ENCODE assay signal across 8 cellular contexts in the genomic region with DNA sequence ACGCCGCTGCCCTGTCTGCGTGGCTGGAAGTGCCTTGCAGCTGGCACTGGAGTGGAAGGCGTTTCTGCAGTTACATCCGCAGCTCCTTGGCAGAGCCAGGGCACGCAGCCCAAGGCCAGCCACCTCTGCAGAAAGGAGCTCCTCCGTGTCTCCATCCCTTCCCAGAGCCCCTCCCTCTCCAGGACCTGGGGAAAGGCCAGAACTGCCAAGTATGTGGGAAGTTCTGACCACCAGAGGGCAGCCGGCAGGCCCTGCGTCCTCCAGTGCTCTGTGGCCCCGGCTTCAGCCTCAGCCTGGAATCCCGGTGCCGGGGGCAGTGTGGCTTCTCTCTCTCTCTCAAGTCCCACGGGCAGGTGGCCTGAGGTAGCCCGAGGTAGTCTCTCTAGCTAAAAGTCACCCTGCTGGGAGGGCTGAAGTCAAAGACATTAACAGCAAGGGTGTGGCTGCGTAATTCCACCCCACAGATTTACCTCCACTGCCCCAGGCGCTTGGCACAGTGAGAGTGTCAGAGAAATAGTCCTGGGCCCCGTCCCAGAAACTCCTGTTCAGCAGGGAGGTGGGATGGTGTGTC.
DNase-seq lines count a peak whose midpoint lies in the region; ATAC-seq and TF ChIP-seq lines count a peak whose summit lies in the region.

No MANE protein-coding gene starts in this region.

- H3K4me3 Mint-ChIP-seq in mesothelial cell of epicardium: no peak overlapping the region
- no peak overlapping the region for H3K4me3 Mint-ChIP-seq in stimulated activated memory B cell treated with anti-CD40 and anti-IgM and Interleukin-4, amounts not matched to agents 10 μg/mL and 1 μg/mL and 100 μg/mL, for 72 hours
- no peak overlapping the region for H3K4me3 Mint-ChIP-seq in effector memory CD8-positive, alpha-beta T cell

- H3K27me3 Mint-ChIP-seq in mesothelial cell of epicardium (ENCODE audit: low read depth): no peaks in the 10 kb centered on the region
- H3K27me3 Mint-ChIP-seq in stimulated activated memory B cell treated with anti-CD40 and anti-IgM and Interleukin-4, amounts not matched to agents 10 μg/mL and 1 μg/mL and 100 μg/mL, for 72 hours: peaks cover 20% of the 10 kb centered on the region
- H3K27me3 Mint-ChIP-seq in effector memory CD8-positive, alpha-beta T cell: peaks cover 5 to 9% of the 10 kb centered on the region in 2 donors

- TF ChIP-seq CTCF in mesothelial cell of epicardium (IDR thresholded peaks at IDR 0.05; ENCODE audit: unreplicated experiment): peak; percentile 43

- H3K4me1 Mint-ChIP-seq in mesothelial cell of epicardium: peaks cover 18% of the 10 kb centered on the region
- H3K4me1 Mint-ChIP-seq in stimulated activated memory B cell treated with anti-CD40 and anti-IgM and Interleukin-4, amounts not matched to agents 10 μg/mL and 1 μg/mL and 100 μg/mL, for 72 hours: no peaks in the 10 kb centered on the region
- H3K4me1 Mint-ChIP-seq in effector memory CD8-positive, alpha-beta T cell (ENCODE audit: low read depth in 2 of 2): peaks cover 0 to 2% of the 10 kb centered on the region in 2 donors

- in situ Hi-C loops in G401 (cut with HindIII; ENCODE audit: low sequenced_read_pairs): no loop called here

- ATAC-seq in stimulated activated memory B cell treated with anti-CD40 and anti-IgM and Interleukin-4, amounts not matched to agents 10 μg/mL and 1 μg/mL and 100 μg/mL, for 72 hours: no peak
- ATAC-seq in effector memory CD8-positive, alpha-beta T cell (replicated peaks): no peak
- no peak for ATAC-seq in HG03378 (IDR thresholded peaks at IDR 0.05; ENCODE audit: unreplicated experiment)

- no peak overlapping the region for H3K27ac Mint-ChIP-seq in mesothelial cell of epicardium
- H3K27ac Mint-ChIP-seq in stimulated activated memory B cell treated with anti-CD40 and anti-IgM and Interleukin-4, amounts not matched to agents 10 μg/mL and 1 μg/mL and 100 μg/mL, for 72 hours: no peak overlapping the region
- no peak overlapping the region for H3K27ac Mint-ChIP-seq in effector memory CD8-positive, alpha-beta T cell

- DNase-seq in G401 (ENCODE audit: low spot score) (peak; percentile 42), NCI-H345 treated with DMSO at 0.1 percent for 48 hours (lab: John Stamatoyannopoulos, UW; ENCODE audit: unreplicated experiment) (peak; percentile 2), dermis microvascular lymphatic vessel endothelial cell (ENCODE audit: low read depth in 2 of 2) (peak; percentile 38 to 64), mesothelial cell of epicardium (ENCODE audit: low spot score in 2 of 2, unreplicated experiment in 2 of 2) (no peak), NCI-H128 (lab: John Stamatoyannopoulos, UW; ENCODE audit: unreplicated experiment) (no peak)
- DNase-seq in effector memory CD8-positive, alpha-beta T cell: no peak

- H3K36me3 Mint-ChIP-seq in mesothelial cell of epicardium: peaks cover 13% of the 10 kb centered on the region
- no peaks in the 10 kb centered on the region for H3K36me3 Mint-ChIP-seq in stimulated activated memory B cell treated with anti-CD40 and anti-IgM and Interleukin-4, amounts not matched to agents 10 μg/mL and 1 μg/mL and 100 μg/mL, for 72 hours
- peaks cover 6% of the 10 kb centered on the region for H3K36me3 Mint-ChIP-seq in effector memory CD8-positive, alpha-beta T cell (ENCODE audit: insufficient read depth)

- H3K9me3 Mint-ChIP-seq in mesothelial cell of epicardium: no peaks in the 10 kb centered on the region
- H3K9me3 Mint-ChIP-seq in stimulated activated memory B cell treated with anti-CD40 and anti-IgM and Interleukin-4, amounts not matched to agents 10 μg/mL and 1 μg/mL and 100 μg/mL, for 72 hours: no peaks in the 10 kb centered on the region
- no peaks in the 10 kb centered on the region for H3K9me3 Mint-ChIP-seq in effector memory CD8-positive, alpha-beta T cell

Comparison
In these comparisons a context has a peak if more than half of its experiments do, and no peak if none do; other contexts are left out.
1. DNase-seq: peak in G401 (single experiment), NCI-H345 treated with DMSO at 0.1 percent for 48 hours (single experiment) and dermis microvascular lymphatic vessel endothelial cell (2 of 2); none in mesothelial cell of epicardium (0 of 2), effector memory CD8-positive, alpha-beta T cell (0 of 3) and NCI-H128 (single experiment).